ENCODE assay signal across 25 cellular contexts in the genomic region with DNA sequence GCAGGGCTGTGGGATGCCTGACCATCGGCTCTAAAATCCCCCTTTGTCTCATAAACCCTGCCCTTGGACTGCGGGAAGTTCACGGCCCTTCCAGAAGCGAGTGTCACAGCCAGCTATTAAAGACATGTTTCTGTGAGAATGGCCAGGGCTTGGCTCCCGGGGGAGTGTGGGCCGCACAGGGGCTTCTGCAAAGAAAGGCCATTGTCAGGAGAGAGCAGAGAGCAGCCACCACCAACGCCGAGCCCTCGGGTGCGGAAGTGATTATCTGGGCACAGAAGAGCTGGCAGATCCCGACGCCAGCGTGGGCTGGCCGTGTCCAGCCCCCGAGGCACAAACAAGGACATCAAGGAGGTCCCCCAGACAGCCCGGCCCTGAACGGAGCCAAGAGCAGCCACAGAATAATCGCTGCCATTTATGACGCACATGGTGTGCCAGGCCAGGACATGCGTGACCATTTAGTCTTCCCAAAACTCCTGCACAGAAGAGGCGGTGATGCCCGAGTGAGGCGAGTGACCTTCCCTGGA.
DNase-seq lines count a peak whose midpoint lies in the region; ATAC-seq and TF ChIP-seq lines count a peak whose summit lies in the region.
"Had no signal": no experiment of that assay in that cellular context is flagged by ENCODE, and none has a peak within 500 bp of the region (broad histone marks: within the 10 kb centered on the region; RNA-seq: fewer than 3 reads in every experiment).

No MANE protein-coding gene starts in this region.

- H3K4me3 ChIP-seq in SK-N-SH (ENCODE audit: low read depth in 2 of 2, low read length in 1 of 2): no peak overlapping the region
- H3K4me3 ChIP-seq: heart left ventricle, mucosa of descending colon, skin epidermis had no signal

- CTCF ChIA-PET in SK-N-SH (lab: Yijun Ruan, JAX): interaction anchor here (0.9 to 2.1 kb wide), 8 partner anchors 12 to 417 kb away, joined by 3 to 7 read pairs (median 3); no protein-coding TSS in a partner anchor

- TF ChIP-seq CTCF in SK-N-SH (IDR thresholded peaks at IDR 0.05): no peak
- no peak for TF ChIP-seq CTCF in glutamatergic neuron (IDR thresholded peaks at IDR 0.05; ENCODE audit: partially characterized antibody, unreplicated experiment)

- TF ChIP-seq RAD21 in SK-N-SH (IDR thresholded peaks at IDR 0.05; ENCODE audit: low read length): no peak; the same call in 1 of the 2 replicates

- no peaks in the 10 kb centered on the region for H3K36me3 ChIP-seq in SK-N-SH (replicated peaks in 1 of 2; ENCODE audit: control insufficient read depth in 1 of 2, insufficient read depth in 2 of 2, low read length in 1 of 2)
- H3K36me3 ChIP-seq: heart left ventricle had no signal

- H3K9me3 ChIP-seq in SK-N-SH: no peaks in the 10 kb centered on the region
- H3K9me3 ChIP-seq: heart left ventricle, mucosa of descending colon had no signal

- H3K4me1 Mint-ChIP-seq in glutamatergic neuron (ENCODE audit: low read depth, unreplicated experiment): peaks cover 22% of the 10 kb centered on the region
- H3K4me1 Mint-ChIP-seq: activated CD4-positive, alpha-beta T cell treated with anti-CD3 and anti-CD28 coated beads, Interleukin-2, amount 10 ng/mL, durations not matched to agents 24 days and 14 days; activated CD8-positive, alpha-beta memory T cell treated with anti-CD3 and anti-CD28 coated beads, Interleukin-2, amount 10 ng/mL, durations not matched to agents 7 days and 5 days; activated naive CD4-positive, alpha-beta T cell treated with anti-CD3 and anti-CD28 coated beads, Interleukin-2, amount 10 ng/mL, durations not matched to agents 7 days and 5 days had no signal

- no peak overlapping the region for H3K9ac ChIP-seq in SK-N-SH

- WGBS in SK-N-SH (ENCODE audit: low lambda C conversion rate): 79% methylated on average over 14 of the region's 23 CpGs

- POLR2A ChIA-PET in SK-N-SH (lab: Yijun Ruan, JAX): interaction anchor here (0.8 to 1.4 kb wide), 3 partner anchors 53 to 330 kb away, joined by 3 to 6 read pairs (median 4); a partner anchor contains a TSS

- H4K20me1 ChIP-seq in SK-N-SH (ENCODE audit: insufficient read depth): no peaks in the 10 kb centered on the region

- in situ Hi-C loops in G401 (cut with HindIII; ENCODE audit: low sequenced_read_pairs): no loop called here

- TF ChIP-seq EP300 in SK-N-SH (IDR thresholded peaks at IDR 0.05; ENCODE audit: borderline replicate concordance in 1 of 2, low read depth in 1 of 2, low read length in 1 of 2): peak in 1 of 2 experiments; percentile 89; a peak in 2 of 4 replicates

- H3K27ac Mint-ChIP-seq in glutamatergic neuron (ENCODE audit: unreplicated experiment): peak overlapping the region; percentile 11
- H3K27ac Mint-ChIP-seq: activated CD4-positive, alpha-beta T cell treated with anti-CD3 and anti-CD28 coated beads, Interleukin-2, amount 10 ng/mL, durations not matched to agents 24 days and 14 days; activated CD8-positive, alpha-beta memory T cell treated with anti-CD3 and anti-CD28 coated beads, Interleukin-2, amount 10 ng/mL, durations not matched to agents 7 days and 5 days; activated naive CD4-positive, alpha-beta T cell treated with anti-CD3 and anti-CD28 coated beads, Interleukin-2, amount 10 ng/mL, durations not matched to agents 7 days and 5 days; activated T-helper 1 cell treated with anti-CD3 and anti-CD28 coated beads, Interleukin-12 subunit alpha, Interleukin-12 subunit beta, Interleukin-2, Interleukin-4 antibody, amounts not matched to agents 30 ng/mL and 10 ng/mL and 1 ng/mL, durations not matched to agents 14 hours and 24 hours and 36 hours; dendritic cell treated with granulocyte-macrophage colony-stimulating factor and Interleukin-4, amounts not matched to agents 40 ng/mL and 50 ng/mL, for 4 days; nephron progenitor cell; T-helper 2 cell treated with Interferon-gamma antibody and Interleukin-4, amounts not matched to agents 5 μg/mL and 100 μg/mL, for 36 hours had no signal

- no peak overlapping the region for H3K4me3 Mint-ChIP-seq in glutamatergic neuron (ENCODE audit: unreplicated experiment)
- H3K4me3 Mint-ChIP-seq: activated CD4-positive, alpha-beta T cell treated with anti-CD3 and anti-CD28 coated beads, Interleukin-2, amount 10 ng/mL, durations not matched to agents 24 days and 14 days; activated CD8-positive, alpha-beta memory T cell treated with anti-CD3 and anti-CD28 coated beads, Interleukin-2, amount 10 ng/mL, durations not matched to agents 7 days and 5 days; activated naive CD4-positive, alpha-beta T cell treated with anti-CD3 and anti-CD28 coated beads, Interleukin-2, amount 10 ng/mL, durations not matched to agents 7 days and 5 days; activated T-helper 1 cell treated with anti-CD3 and anti-CD28 coated beads, Interleukin-12 subunit alpha, Interleukin-12 subunit beta, Interleukin-2, Interleukin-4 antibody, amounts not matched to agents 30 ng/mL and 10 ng/mL and 1 ng/mL, durations not matched to agents 14 hours and 24 hours and 36 hours; dendritic cell treated with granulocyte-macrophage colony-stimulating factor and Interleukin-4, amounts not matched to agents 40 ng/mL and 50 ng/mL, for 4 days; nephron progenitor cell; T-helper 2 cell treated with Interferon-gamma antibody and Interleukin-4, amounts not matched to agents 5 μg/mL and 100 μg/mL, for 36 hours had no signal

- DNase-seq in G401 (ENCODE audit: low spot score) (peak; percentile 6), SK-N-SH (peak; percentile 82), glutamatergic neuron (peak; percentile 52), retina (peak; percentile 79), NCI-H187 (lab: John Stamatoyannopoulos, UW) (no peak), NCI-H146 (lab: John Stamatoyannopoulos, UW) (no peak)
- DNase-seq: activated CD4-positive, alpha-beta T cell treated with anti-CD3 and anti-CD28 coated beads, Interleukin-2, amount 10 ng/mL, durations not matched to agents 24 days and 14 days; activated CD8-positive, alpha-beta memory T cell treated with anti-CD3 and anti-CD28 coated beads, Interleukin-2, amount 10 ng/mL, durations not matched to agents 7 days and 5 days; activated naive CD4-positive, alpha-beta T cell treated with anti-CD3 and anti-CD28 coated beads, Interleukin-2, amount 10 ng/mL, durations not matched to agents 7 days and 5 days; DND-41; heart left ventricle; KBM-7; left colon; mucosa of descending colon; NCI-H2171; NCI-H524 treated with DMSO at 0.1 percent for 48 hours; nephron progenitor cell; stimulated activated CD4-positive, alpha-beta T cell treated with anti-CD3 and anti-CD28 coated beads, Interleukin-1b, Interleukin-23, amount 100 ng/mL, for 48 hours had no signal

- peaks cover 6% of the 10 kb centered on the region for H3K9me3 Mint-ChIP-seq in glutamatergic neuron (ENCODE audit: unreplicated experiment)
- H3K9me3 Mint-ChIP-seq: activated CD4-positive, alpha-beta T cell treated with anti-CD3 and anti-CD28 coated beads, Interleukin-2, amount 10 ng/mL, durations not matched to agents 24 days and 14 days; activated naive CD4-positive, alpha-beta T cell treated with anti-CD3 and anti-CD28 coated beads, Interleukin-2, amount 10 ng/mL, durations not matched to agents 7 days and 5 days; activated T-helper 1 cell treated with anti-CD3 and anti-CD28 coated beads, Interleukin-12 subunit alpha, Interleukin-12 subunit beta, Interleukin-2, Interleukin-4 antibody, amounts not matched to agents 30 ng/mL and 10 ng/mL and 1 ng/mL, durations not matched to agents 14 hours and 24 hours and 36 hours; dendritic cell treated with granulocyte-macrophage colony-stimulating factor and Interleukin-4, amounts not matched to agents 40 ng/mL and 50 ng/mL, for 4 days; nephron progenitor cell; T-helper 2 cell treated with Interferon-gamma antibody and Interleukin-4, amounts not matched to agents 5 μg/mL and 100 μg/mL, for 36 hours had no signal

- H3K79me2 ChIP-seq in SK-N-SH (ENCODE audit: insufficient read depth): no peaks in the 10 kb centered on the region

- no peak overlapping the region for H3K4me2 ChIP-seq in SK-N-SH

- no peak for ATAC-seq in HG03159 (IDR thresholded peaks at IDR 0.05; ENCODE audit: unreplicated experiment)
- ATAC-seq in HG03045 (IDR thresholded peaks at IDR 0.05; ENCODE audit: unreplicated experiment): no peak
- ATAC-seq: activated CD8-positive, alpha-beta memory T cell treated with anti-CD3 and anti-CD28 coated beads, Interleukin-2, amount 10 ng/mL, durations not matched to agents 7 days and 5 days; left colon; mucosa of descending colon had no signal

- peaks cover 0 to 52% of the 10 kb centered on the region in 2 experiments; a peak in 1 of 4 replicates for H3K4me1 ChIP-seq in SK-N-SH (ENCODE audit: control insufficient read depth in 1 of 2, insufficient read depth in 2 of 2, low read depth in 1 of 2, low read length in 1 of 2)

- no peak overlapping the region for H2AFZ ChIP-seq in SK-N-SH (ENCODE audit: low read depth)

- H3K27me3 ChIP-seq in SK-N-SH (ENCODE audit: insufficient read depth): no peaks in the 10 kb centered on the region

- H3K9me2 ChIP-seq in SK-N-SH: no peaks in the 10 kb centered on the region

- H3F3A ChIP-seq in SK-N-SH (replicated peaks; ENCODE audit: insufficient read depth): no peaks in the 10 kb centered on the region

- H3K27ac ChIP-seq in SK-N-SH (ENCODE audit: low read depth in 2 of 2, low read length in 1 of 2): peak overlapping the region in 1 of 2 experiments; percentile 99; a peak in 2 of 4 replicates
- H3K27ac ChIP-seq: heart left ventricle, VCaP had no signal

- H3K27me3 Mint-ChIP-seq in glutamatergic neuron (ENCODE audit: unreplicated experiment): peaks cover 9% of the 10 kb centered on the region

- peaks cover 4% of the 10 kb centered on the region for H3K36me3 Mint-ChIP-seq in glutamatergic neuron (ENCODE audit: unreplicated experiment)
- H3K36me3 Mint-ChIP-seq: activated CD8-positive, alpha-beta memory T cell treated with anti-CD3 and anti-CD28 coated beads, Interleukin-2, amount 10 ng/mL, durations not matched to agents 7 days and 5 days; activated naive CD4-positive, alpha-beta T cell treated with anti-CD3 and anti-CD28 coated beads, Interleukin-2, amount 10 ng/mL, durations not matched to agents 7 days and 5 days had no signal

TF ChIP-seq in SK-N-SH, 30 proteins besides CTCF, POLR2A, EP300 and RAD21:
- TF ChIP-seq FOXJ3 (CRISPR knock-in tag; IDR thresholded peaks at IDR 0.05) (peak; percentile 85), CHD2 (IDR thresholded peaks at IDR 0.05; ENCODE audit: low read length, partially characterized antibody) (peak; percentile 42)
- TF ChIP-seq, protein P1, sequence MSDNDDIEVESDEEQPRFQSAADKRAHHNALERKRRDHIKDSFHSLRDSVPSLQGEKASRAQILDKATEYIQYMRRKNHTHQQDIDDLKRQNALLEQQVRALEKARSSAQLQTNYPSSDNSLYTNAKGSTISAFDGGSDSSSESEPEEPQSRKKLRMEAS (IDR thresholded peaks at IDR 0.05; ENCODE audit: low read depth): no peak

Comparison
In these comparisons a context has a peak if more than half of its experiments do, and no peak if none do; other contexts are left out.
1. DNase-seq: peak in G401 (single experiment), SK-N-SH (single experiment), glutamatergic neuron (single experiment) and retina (single experiment); none in NCI-H187 (0 of 2) and NCI-H146 (single experiment).